Comparison of ENCODE assay signal across 1 cellular context in the genomic region with DNA sequence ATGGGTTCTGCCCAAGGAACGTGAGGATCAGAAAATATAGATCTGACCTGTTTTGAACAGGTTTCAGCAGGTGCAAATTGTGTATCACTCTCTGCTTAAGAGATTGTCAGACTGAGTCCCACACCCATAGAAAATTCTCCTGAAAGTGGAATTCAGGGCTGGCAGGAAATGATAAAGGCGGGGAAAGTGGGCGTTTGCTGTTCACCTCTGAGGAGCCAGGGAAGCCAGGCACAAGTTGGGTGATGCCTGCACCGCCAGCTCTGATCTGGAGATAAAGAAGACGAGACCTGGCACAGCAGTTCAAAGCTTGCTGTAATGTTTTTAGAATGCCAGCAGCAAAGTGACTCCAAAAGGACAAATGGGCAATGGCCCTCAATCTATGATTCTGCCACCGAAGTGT.
TF ChIP-seq lines count a peak whose summit lies in the region.

No MANE protein-coding gene starts in this region.

TF ChIP-seq in WTC11, 78 proteins besides CTCF, POLR2A, EP300 and RAD21:
- TF ChIP-seq, protein P1, sequence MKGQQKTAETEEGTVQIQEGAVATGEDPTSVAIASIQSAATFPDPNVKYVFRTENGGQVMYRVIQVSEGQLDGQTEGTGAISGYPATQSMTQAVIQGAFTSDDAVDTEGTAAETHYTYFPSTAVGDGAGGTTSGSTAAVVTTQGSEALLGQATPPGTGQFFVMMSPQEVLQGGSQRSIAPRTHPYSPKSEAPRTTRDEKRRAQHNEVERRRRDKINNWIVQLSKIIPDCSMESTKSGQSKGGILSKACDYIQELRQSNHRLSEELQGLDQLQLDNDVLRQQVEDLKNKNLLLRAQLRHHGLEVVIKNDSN (CRISPR knock-in tag; IDR thresholded peaks at IDR 0.05) = no peak
- no peak for TF ChIP-seq TEAD1 (CRISPR knock-in tag; IDR thresholded peaks at IDR 0.05)
- TF ChIP-seq, protein P2, sequence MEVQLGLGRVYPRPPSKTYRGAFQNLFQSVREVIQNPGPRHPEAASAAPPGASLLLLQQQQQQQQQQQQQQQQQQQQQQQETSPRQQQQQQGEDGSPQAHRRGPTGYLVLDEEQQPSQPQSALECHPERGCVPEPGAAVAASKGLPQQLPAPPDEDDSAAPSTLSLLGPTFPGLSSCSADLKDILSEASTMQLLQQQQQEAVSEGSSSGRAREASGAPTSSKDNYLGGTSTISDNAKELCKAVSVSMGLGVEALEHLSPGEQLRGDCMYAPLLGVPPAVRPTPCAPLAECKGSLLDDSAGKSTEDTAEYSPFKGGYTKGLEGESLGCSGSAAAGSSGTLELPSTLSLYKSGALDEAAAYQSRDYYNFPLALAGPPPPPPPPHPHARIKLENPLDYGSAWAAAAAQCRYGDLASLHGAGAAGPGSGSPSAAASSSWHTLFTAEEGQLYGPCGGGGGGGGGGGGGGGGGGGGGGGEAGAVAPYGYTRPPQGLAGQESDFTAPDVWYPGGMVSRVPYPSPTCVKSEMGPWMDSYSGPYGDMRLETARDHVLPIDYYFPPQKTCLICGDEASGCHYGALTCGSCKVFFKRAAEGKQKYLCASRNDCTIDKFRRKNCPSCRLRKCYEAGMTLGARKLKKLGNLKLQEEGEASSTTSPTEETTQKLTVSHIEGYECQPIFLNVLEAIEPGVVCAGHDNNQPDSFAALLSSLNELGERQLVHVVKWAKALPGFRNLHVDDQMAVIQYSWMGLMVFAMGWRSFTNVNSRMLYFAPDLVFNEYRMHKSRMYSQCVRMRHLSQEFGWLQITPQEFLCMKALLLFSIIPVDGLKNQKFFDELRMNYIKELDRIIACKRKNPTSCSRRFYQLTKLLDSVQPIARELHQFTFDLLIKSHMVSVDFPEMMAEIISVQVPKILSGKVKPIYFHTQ (CRISPR knock-in tag; IDR thresholded peaks at IDR 0.05) = no peak
- TF ChIP-seq, protein P3, sequence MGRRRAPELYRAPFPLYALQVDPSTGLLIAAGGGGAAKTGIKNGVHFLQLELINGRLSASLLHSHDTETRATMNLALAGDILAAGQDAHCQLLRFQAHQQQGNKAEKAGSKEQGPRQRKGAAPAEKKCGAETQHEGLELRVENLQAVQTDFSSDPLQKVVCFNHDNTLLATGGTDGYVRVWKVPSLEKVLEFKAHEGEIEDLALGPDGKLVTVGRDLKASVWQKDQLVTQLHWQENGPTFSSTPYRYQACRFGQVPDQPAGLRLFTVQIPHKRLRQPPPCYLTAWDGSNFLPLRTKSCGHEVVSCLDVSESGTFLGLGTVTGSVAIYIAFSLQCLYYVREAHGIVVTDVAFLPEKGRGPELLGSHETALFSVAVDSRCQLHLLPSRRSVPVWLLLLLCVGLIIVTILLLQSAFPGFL (CRISPR knock-in tag; IDR thresholded peaks at IDR 0.05; ENCODE audit: borderline replicate concordance) = no peak
- TF ChIP-seq RORB (CRISPR knock-in tag; IDR thresholded peaks at IDR 0.05) = no peak
- TF ChIP-seq, protein P4, sequence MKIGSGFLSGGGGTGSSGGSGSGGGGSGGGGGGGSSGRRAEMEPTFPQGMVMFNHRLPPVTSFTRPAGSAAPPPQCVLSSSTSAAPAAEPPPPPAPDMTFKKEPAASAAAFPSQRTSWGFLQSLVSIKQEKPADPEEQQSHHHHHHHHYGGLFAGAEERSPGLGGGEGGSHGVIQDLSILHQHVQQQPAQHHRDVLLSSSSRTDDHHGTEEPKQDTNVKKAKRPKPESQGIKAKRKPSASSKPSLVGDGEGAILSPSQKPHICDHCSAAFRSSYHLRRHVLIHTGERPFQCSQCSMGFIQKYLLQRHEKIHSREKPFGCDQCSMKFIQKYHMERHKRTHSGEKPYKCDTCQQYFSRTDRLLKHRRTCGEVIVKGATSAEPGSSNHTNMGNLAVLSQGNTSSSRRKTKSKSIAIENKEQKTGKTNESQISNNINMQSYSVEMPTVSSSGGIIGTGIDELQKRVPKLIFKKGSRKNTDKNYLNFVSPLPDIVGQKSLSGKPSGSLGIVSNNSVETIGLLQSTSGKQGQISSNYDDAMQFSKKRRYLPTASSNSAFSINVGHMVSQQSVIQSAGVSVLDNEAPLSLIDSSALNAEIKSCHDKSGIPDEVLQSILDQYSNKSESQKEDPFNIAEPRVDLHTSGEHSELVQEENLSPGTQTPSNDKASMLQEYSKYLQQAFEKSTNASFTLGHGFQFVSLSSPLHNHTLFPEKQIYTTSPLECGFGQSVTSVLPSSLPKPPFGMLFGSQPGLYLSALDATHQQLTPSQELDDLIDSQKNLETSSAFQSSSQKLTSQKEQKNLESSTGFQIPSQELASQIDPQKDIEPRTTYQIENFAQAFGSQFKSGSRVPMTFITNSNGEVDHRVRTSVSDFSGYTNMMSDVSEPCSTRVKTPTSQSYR (CRISPR knock-in tag; IDR thresholded peaks at IDR 0.05) = no peak
- no peak for TF ChIP-seq NR2C2 (CRISPR knock-in tag; IDR thresholded peaks at IDR 0.05)
- TF ChIP-seq, protein P5, sequence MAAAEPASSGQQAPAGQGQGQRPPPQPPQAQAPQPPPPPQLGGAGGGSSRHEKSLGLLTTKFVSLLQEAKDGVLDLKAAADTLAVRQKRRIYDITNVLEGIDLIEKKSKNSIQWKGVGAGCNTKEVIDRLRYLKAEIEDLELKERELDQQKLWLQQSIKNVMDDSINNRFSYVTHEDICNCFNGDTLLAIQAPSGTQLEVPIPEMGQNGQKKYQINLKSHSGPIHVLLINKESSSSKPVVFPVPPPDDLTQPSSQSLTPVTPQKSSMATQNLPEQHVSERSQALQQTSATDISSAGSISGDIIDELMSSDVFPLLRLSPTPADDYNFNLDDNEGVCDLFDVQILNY (CRISPR knock-in tag; IDR thresholded peaks at IDR 0.05) = no peak
- no peak for TF ChIP-seq CREB1 (CRISPR knock-in tag; IDR thresholded peaks at IDR 0.05)
- TF ChIP-seq, protein P6, sequence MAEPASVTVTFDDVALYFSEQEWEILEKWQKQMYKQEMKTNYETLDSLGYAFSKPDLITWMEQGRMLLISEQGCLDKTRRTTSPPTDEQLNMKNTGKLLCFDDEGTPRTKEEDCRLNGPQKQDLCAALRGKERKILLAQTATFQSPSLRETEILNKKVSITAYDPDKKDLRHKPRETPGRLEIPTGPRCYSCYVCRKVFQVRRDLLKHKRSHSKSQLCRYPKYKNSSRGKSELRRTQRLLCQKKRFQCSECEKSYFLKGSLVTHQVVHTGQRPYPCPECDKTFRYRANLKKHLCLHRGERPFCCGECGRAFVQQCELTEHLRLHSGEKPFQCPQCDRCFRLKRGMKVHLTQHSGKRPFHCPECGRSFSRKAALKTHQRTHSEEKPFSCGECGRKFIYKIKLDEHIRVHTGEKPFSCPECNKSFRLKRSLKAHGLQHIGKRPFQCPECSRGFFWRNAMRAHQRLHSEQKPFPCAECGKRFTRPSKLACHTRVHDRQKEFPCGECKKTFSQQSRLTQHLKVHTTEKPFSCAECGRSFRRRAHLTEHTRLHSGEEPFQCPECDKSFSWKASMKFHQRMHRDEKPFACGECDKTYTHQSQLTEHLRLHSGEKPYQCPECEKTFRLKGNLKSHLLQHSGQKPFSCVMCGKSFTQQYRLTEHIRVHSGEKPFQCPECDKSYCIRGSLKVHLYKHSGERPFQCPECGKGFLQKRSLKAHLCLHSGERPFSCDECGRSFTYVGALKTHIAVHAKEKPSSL (CRISPR knock-in tag; conservative IDR thresholded peaks at IDR 0.05) = no peak
- TF ChIP-seq FOXJ3 (CRISPR knock-in tag; IDR thresholded peaks at IDR 0.05; ENCODE audit: borderline replicate concordance) = no peak
- no peak for TF ChIP-seq TCF7 (CRISPR knock-in tag; IDR thresholded peaks at IDR 0.05; ENCODE audit: low read depth)
- TF ChIP-seq, protein P7, sequence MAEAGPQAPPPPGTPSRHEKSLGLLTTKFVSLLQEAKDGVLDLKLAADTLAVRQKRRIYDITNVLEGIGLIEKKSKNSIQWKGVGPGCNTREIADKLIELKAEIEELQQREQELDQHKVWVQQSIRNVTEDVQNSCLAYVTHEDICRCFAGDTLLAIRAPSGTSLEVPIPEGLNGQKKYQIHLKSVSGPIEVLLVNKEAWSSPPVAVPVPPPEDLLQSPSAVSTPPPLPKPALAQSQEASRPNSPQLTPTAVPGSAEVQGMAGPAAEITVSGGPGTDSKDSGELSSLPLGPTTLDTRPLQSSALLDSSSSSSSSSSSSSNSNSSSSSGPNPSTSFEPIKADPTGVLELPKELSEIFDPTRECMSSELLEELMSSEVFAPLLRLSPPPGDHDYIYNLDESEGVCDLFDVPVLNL (CRISPR knock-in tag; IDR thresholded peaks at IDR 0.05; ENCODE audit: borderline replicate concordance, low read depth) = no peak
- TF ChIP-seq, protein P8, sequence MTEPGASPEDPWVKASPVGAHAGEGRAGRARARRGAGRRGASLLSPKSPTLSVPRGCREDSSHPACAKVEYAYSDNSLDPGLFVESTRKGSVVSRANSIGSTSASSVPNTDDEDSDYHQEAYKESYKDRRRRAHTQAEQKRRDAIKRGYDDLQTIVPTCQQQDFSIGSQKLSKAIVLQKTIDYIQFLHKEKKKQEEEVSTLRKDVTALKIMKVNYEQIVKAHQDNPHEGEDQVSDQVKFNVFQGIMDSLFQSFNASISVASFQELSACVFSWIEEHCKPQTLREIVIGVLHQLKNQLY (CRISPR knock-in tag; IDR thresholded peaks at IDR 0.05) = no peak
- TF ChIP-seq CBFB (CRISPR knock-in tag; IDR thresholded peaks at IDR 0.05; ENCODE audit: low read depth) = no peak
- no peak for TF ChIP-seq RELA (CRISPR knock-in tag; IDR thresholded peaks at IDR 0.05; ENCODE audit: borderline replicate concordance)
- no peak for TF ChIP-seq JUN (CRISPR knock-in tag; IDR thresholded peaks at IDR 0.05)
TF ChIP-seq in WTC11: peak in this region for 0.
